Comparison of ENCODE assay signal across 12 cellular contexts in genomic region chr6:170031096-170031471, GRCh38.
DNase-seq lines count a peak whose midpoint lies in the region; ATAC-seq, FAIRE-seq and TF ChIP-seq lines count a peak whose summit lies in the region.
"Had no signal": no experiment of that assay in that cellular context is flagged by ENCODE, and none has a peak within 500 bp of the region (broad histone marks: within the 10 kb centered on the region; RNA-seq: fewer than 3 reads in every experiment).

No MANE protein-coding gene starts in this region.

- H3K4me1 ChIP-seq in pancreas (peaks cover 0 to 6% (median 0%) of the 10 kb centered on the region in 3 donors), H9 (ENCODE audit: insufficient read depth, low read length) (no peaks in the 10 kb centered on the region; the same call in 1 of the 2 replicates)

- no peak overlapping the region for H2BK5ac ChIP-seq in H9 (ENCODE audit: insufficient read length, low read length)

- no peak overlapping the region for H3K4me3 ChIP-seq in coronary artery
- H3K4me3 ChIP-seq in pancreas: no peak overlapping the region
- H3K4me3 ChIP-seq: skin epidermis had no signal

- no peak overlapping the region for H3K14ac ChIP-seq in H9 (ENCODE audit: insufficient read depth, low read length)

- ATAC-seq in pancreas: peak; percentile 53 to 75 (median 71)
- ATAC-seq: T-helper 17 cell had no signal

- H3K27me3 ChIP-seq in pancreas: no peaks in the 10 kb centered on the region
- no peaks in the 10 kb centered on the region for H3K27me3 ChIP-seq in H9 (ENCODE audit: insufficient read depth, low read length)

- H3K23ac ChIP-seq in H9 (ENCODE audit: insufficient read length, low read depth, low read length): no peak overlapping the region

- FAIRE-seq in pancreas (lab: Jason Lieb, UNC): no peak
- FAIRE-seq: astrocyte had no signal

- no peak overlapping the region for H2BK12ac ChIP-seq in H9 (ENCODE audit: insufficient read length, low read depth, low read length)

- H2BK15ac ChIP-seq in H9 (ENCODE audit: low read depth, low read length): no peak overlapping the region

- H3K36me3 ChIP-seq in pancreas: no peaks in the 10 kb centered on the region

- H3K18ac ChIP-seq in H9 (ENCODE audit: insufficient read length, low read depth, low read length): no peak overlapping the region

- peaks cover 5 to 19% (median 8%) of the 10 kb centered on the region in 3 experiments; a peak in 5 of 7 replicates for H3K36me3 Mint-ChIP-seq in H9 (ENCODE audit: insufficient read depth in 1 of 3, low read depth in 3 of 3)

- H3K4me3 Mint-ChIP-seq in H9: no peak overlapping the region
- H3K4me3 Mint-ChIP-seq: naive B cell, T-helper 17 cell had no signal

- DNase-seq in DMS53 (lab: John Stamatoyannopoulos, UW) (peak; percentile 85), NCI-H146 (lab: John Stamatoyannopoulos, UW) (peak; percentile 87), coronary artery (ENCODE audit: low spot score) (peak; percentile 47), pancreas (peak in 4 of 6 donors; percentile 42 to 72 (median 62)), NCI-H446 (lab: John Stamatoyannopoulos, UW) (no peak), H9 (no peak)
- no peak for DNase-seq in central memory CD4-positive, alpha-beta T cell
- DNase-seq: naive B cell, T-helper 17 cell had no signal

- H4K5ac ChIP-seq in H9 (ENCODE audit: insufficient read length, low read depth, low read length): no peak overlapping the region

- no peak overlapping the region for H4K91ac ChIP-seq in H9 (ENCODE audit: insufficient read length, low read depth, low read length)

- no peak for TF ChIP-seq CTCF in coronary artery (IDR thresholded peaks at IDR 0.05)
- TF ChIP-seq CTCF in pancreas (IDR thresholded peaks at IDR 0.05): no peak
- TF ChIP-seq CTCF in H9 (conservative IDR thresholded peaks at IDR 0.05): no peak

- no peaks in the 10 kb centered on the region for H3K9me3 ChIP-seq in pancreas
- no peaks in the 10 kb centered on the region for H3K9me3 ChIP-seq in H9 (ENCODE audit: control insufficient read depth, low read depth, low read length)

- no peaks in the 10 kb centered on the region for H3K79me1 ChIP-seq in H9 (ENCODE audit: insufficient read depth, low read depth, low read length, poor library complexity, severe bottlenecking)

- H2AK5ac ChIP-seq in H9 (ENCODE audit: insufficient read length, low read length): no peak overlapping the region

- H3K4me2 ChIP-seq in H9 (ENCODE audit: insufficient read depth, insufficient read length, low read length): no peak overlapping the region
- H3K4me2 ChIP-seq: KMS-11 had no signal

- no peak overlapping the region for H2AFZ ChIP-seq in H9 (ENCODE audit: low read length)

- no peak overlapping the region for H2BK120ac ChIP-seq in H9 (ENCODE audit: low read depth, low read length, poor library complexity, severe bottlenecking)

- H2BK20ac ChIP-seq in H9 (ENCODE audit: low read depth, low read length, poor library complexity, severe bottlenecking): no peak overlapping the region

- H3K27ac Mint-ChIP-seq in H9: no peak overlapping the region
- H3K27ac Mint-ChIP-seq: T-helper 17 cell had no signal

- H3K56ac ChIP-seq in H9 (ENCODE audit: insufficient read length, low read depth, low read length): no peak overlapping the region

- H3K27me3 Mint-ChIP-seq in H9 (ENCODE audit: low read depth): peaks cover 19% of the 10 kb centered on the region
- H3K27me3 Mint-ChIP-seq: T-helper 17 cell had no signal

- H3T11ph ChIP-seq in H9 (ENCODE audit: low read length): no peak overlapping the region

- intact Hi-C loops in pancreas (cut with DNase I): no loop called here

- H4K8ac ChIP-seq in H9 (replicated peaks; ENCODE audit: insufficient read length, low read depth, low read length): no peak overlapping the region

- H3K4me1 Mint-ChIP-seq in H9: peaks cover 12 to 14% of the 10 kb centered on the region in 2 experiments
- H3K4me1 Mint-ChIP-seq: naive B cell, T-helper 17 cell had no signal

- H3K27ac ChIP-seq in coronary artery (no peak overlapping the region), pancreas (no peak overlapping the region), H9 (ENCODE audit: insufficient read length, low read depth, low read length) (no peak overlapping the region)
- H3K27ac ChIP-seq: KMS-11, skin epidermis had no signal

- no peaks in the 10 kb centered on the region for H3K79me2 ChIP-seq in H9 (ENCODE audit: insufficient read depth, low read length)

- no peaks in the 10 kb centered on the region for H4K20me1 ChIP-seq in H9 (ENCODE audit: control insufficient read depth, insufficient read depth, insufficient read length)

- H3K23me2 ChIP-seq in H9 (ENCODE audit: insufficient read length, low read depth, low read length, poor library complexity, severe bottlenecking): no peaks in the 10 kb centered on the region

- 16 to 22% methylated on average over 13 of the region's 13 CpGs for WGBS in pancreas, 2 donors
- no CpG with 5 or more reads among the region's 13 CpGs for WGBS in H9 (ENCODE audit: extremely low coverage, insufficient read length, low lambda C conversion rate)

- no peak overlapping the region for H3K9ac ChIP-seq in H9 (ENCODE audit: extremely low read depth, insufficient read length, low read length)
- H3K9ac ChIP-seq: KMS-11 had no signal

- H3K9me3 Mint-ChIP-seq in H9: peaks cover 16% of the 10 kb centered on the region in 2 experiments; a peak in 4 of 5 replicates

- H3K4ac ChIP-seq in H9 (ENCODE audit: low read depth, low read length): no peak overlapping the region

Comparison
In these comparisons a context has a peak if more than half of its experiments do, and no peak if none do; other contexts are left out.
1. DNase-seq: peak in DMS53 (single experiment), NCI-H146 (single experiment), coronary artery (single experiment) and pancreas (4 of 6); none in central memory CD4-positive, alpha-beta T cell (single experiment), NCI-H446 (0 of 2) and H9 (single experiment).